ENCODE assay signal across 7 cellular contexts in the genomic region with DNA sequence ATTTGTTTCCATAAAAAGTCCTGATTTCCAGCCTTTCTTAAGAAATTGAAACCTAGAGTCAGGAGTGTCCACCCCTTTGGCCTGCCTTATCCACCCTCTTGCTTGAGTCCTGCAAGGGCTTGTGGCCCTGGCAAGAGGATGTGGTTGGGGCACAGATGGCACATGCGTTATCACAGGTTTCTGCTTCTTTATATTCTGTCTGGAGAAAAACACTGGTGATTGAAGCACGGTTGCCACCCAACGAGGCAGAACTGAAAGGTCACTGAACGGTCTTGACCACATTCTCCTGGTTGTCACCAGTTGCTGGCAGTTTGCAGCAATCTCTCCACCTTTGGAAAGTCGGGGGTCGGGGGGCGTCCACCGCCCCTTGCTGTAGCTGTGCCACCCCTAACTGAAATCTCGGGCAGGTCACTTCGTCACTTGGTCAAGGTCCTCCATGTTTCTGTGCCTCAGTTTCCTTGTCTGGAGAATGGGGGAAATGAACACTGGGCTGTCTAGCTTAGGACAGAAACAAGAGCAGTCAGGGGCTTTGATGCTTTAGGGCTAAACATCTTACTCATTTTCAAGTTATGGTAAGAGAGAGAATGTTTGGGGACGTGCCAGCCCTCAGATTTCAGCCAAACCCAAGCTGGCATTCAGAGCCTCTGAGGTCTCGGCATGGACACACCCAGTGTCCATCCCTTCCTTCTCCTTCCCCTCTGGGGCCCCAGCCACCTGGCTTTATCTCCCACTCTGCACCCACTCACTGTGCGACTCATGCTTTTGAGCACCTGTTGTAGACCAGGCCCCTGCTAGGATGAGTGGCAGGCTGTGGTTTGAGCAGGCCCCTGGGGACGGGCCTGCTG. TPM values are rescaled to one million over a fixed set of nuclear protein-coding genes. Genes with fewer than 3 reads are reported as not detected.
DNase-seq lines count a peak whose midpoint lies in the region; ATAC-seq and TF ChIP-seq lines count a peak whose summit lies in the region.
"Not testable (repeated sequence)": the region's sequence is repeated elsewhere in the genome, so short reads cannot be mapped to it uniquely, and the experiment has no call there.

No MANE protein-coding gene starts in this region.

- H3K9ac ChIP-seq in OCI-LY1 (ENCODE audit: low read length) = not testable (repeated sequence)

- not testable (repeated sequence) for H3K27me3 ChIP-seq in OCI-LY1 (ENCODE audit: insufficient read depth, low read length)

- H3K36me3 ChIP-seq in OCI-LY1 (ENCODE audit: insufficient read depth, low read length) = not testable (repeated sequence)

- not testable (repeated sequence) for TF ChIP-seq CTCF in OCI-LY1 (IDR thresholded peaks at IDR 0.05; ENCODE audit: low read length)

- H3K4me3 ChIP-seq in OCI-LY1 (ENCODE audit: low read depth, low read length, poor library complexity, severe bottlenecking) = not testable (repeated sequence)

- not testable (repeated sequence) for H3K79me2 ChIP-seq in OCI-LY1 (ENCODE audit: insufficient read depth, low read length)

- H3K36me3 Mint-ChIP-seq in activated naive CD8-positive, alpha-beta T cell treated with anti-CD3 and anti-CD28 coated beads, Interleukin-2, amount 50 U/mL, for 24 hours (ENCODE audit: low read depth) = not testable (repeated sequence)

- DNase-seq in activated naive CD8-positive, alpha-beta T cell treated with anti-CD3 and anti-CD28 coated beads, Interleukin-2, amount 50 U/mL, for 24 hours = not testable (repeated sequence)
- peak; percentile 80 for DNase-seq in mesenteric fat pad (ENCODE audit: low spot score)

- H3K27ac ChIP-seq in OCI-LY1 (ENCODE audit: low read depth, low read length, poor library complexity, severe bottlenecking) = peak overlapping the region; percentile 88

- ATAC-seq in GM18520 (IDR thresholded peaks at IDR 0.05; ENCODE audit: unreplicated experiment) (peak; percentile 47), GM21367 (IDR thresholded peaks at IDR 0.05; ENCODE audit: unreplicated experiment) (peak; percentile 46), HG02852 (IDR thresholded peaks at IDR 0.05; ENCODE audit: unreplicated experiment) (peak; percentile 48), HG03432 (IDR thresholded peaks at IDR 0.05; ENCODE audit: unreplicated experiment) (peak; percentile 77)
- peak; percentile 27 for ATAC-seq in activated naive CD8-positive, alpha-beta T cell treated with anti-CD3 and anti-CD28 coated beads, Interleukin-2, amount 50 U/mL, for 24 hours

- not testable (repeated sequence) for H4K20me1 ChIP-seq in OCI-LY1 (ENCODE audit: insufficient read depth, low read length)

- not testable (repeated sequence) for H3K27me3 Mint-ChIP-seq in activated naive CD8-positive, alpha-beta T cell treated with anti-CD3 and anti-CD28 coated beads, Interleukin-2, amount 50 U/mL, for 24 hours

- H3K4me3 Mint-ChIP-seq in activated naive CD8-positive, alpha-beta T cell treated with anti-CD3 and anti-CD28 coated beads, Interleukin-2, amount 50 U/mL, for 24 hours = not testable (repeated sequence)

- not testable (repeated sequence) for H3K27ac Mint-ChIP-seq in activated naive CD8-positive, alpha-beta T cell treated with anti-CD3 and anti-CD28 coated beads, Interleukin-2, amount 50 U/mL, for 24 hours

- not testable (repeated sequence) for H3K9me3 Mint-ChIP-seq in activated naive CD8-positive, alpha-beta T cell treated with anti-CD3 and anti-CD28 coated beads, Interleukin-2, amount 50 U/mL, for 24 hours

- H3K9me3 ChIP-seq in OCI-LY1 (ENCODE audit: low read length) = not testable (repeated sequence)

- H3F3A ChIP-seq in OCI-LY1 (ENCODE audit: insufficient read depth, low read length) = not testable (repeated sequence)

- H3K4me1 Mint-ChIP-seq in activated naive CD8-positive, alpha-beta T cell treated with anti-CD3 and anti-CD28 coated beads, Interleukin-2, amount 50 U/mL, for 24 hours = not testable (repeated sequence)

- peaks cover 40% of the 10 kb centered on the region for H3K4me1 ChIP-seq in OCI-LY1 (ENCODE audit: insufficient read depth, low read length, severe bottlenecking)

- not testable (repeated sequence) for H3K9me2 ChIP-seq in OCI-LY1 (ENCODE audit: low read depth, low read length)

- not testable (repeated sequence) for H2AFZ ChIP-seq in OCI-LY1 (ENCODE audit: low read length)

- H3K4me2 ChIP-seq in OCI-LY1 (ENCODE audit: low read length) = not testable (repeated sequence)

RNA-seq across cellular contexts. Expression of a gene that starts 27.9 kb away (rescaled TPM):
- 2.5 TPM for total RNA-seq in mesenteric fat pad

Comparison
In these comparisons a context has a peak if more than half of its experiments do, and no peak if none do; other contexts are left out.
1. ATAC-seq: peak in every context shown above with its lines; median percentile 77 in HG03432; 48 in HG02852; 47 in GM18520; 46 in GM21367; 27 in activated naive CD8-positive, alpha-beta T cell treated with anti-CD3 and anti-CD28 coated beads, Interleukin-2, amount 50 U/mL, for 24 hours.